28 cellular contexts compared by ENCODE assay signal in genomic region chr14:61300754-61301153, GRCh38. TPM values are rescaled to one million over a fixed set of nuclear protein-coding genes. Genes with fewer than 3 reads are reported as not detected.
A peak's percentile ranks its signal among the peaks of the same experiment; 100 is the strongest.
DNase-seq lines count a peak whose midpoint lies in the region; ATAC-seq, FAIRE-seq and TF ChIP-seq lines count a peak whose summit lies in the region.
"Had no signal": no experiment of that assay in that cellular context is flagged by ENCODE, and none has a peak within 500 bp of the region (broad histone marks: within the 10 kb centered on the region; RNA-seq: fewer than 3 reads in every experiment).

No MANE protein-coding gene starts in this region.

- no peak overlapping the region for H3K14ac ChIP-seq in H1 (ENCODE audit: insufficient read length)

- no peak overlapping the region for H3K9ac ChIP-seq in H1 (replicated peaks in 1 of 4; ENCODE audit: extremely low read depth in 1 of 4, low read depth in 3 of 4, low read length in 3 of 4)

- no peak overlapping the region for H2BK20ac ChIP-seq in H1 (ENCODE audit: low read length)

- peak overlapping the region in 1 of 4 experiments; percentile 7; a peak in 1 of 8 replicates for H3K4me3 ChIP-seq in H1 (ENCODE audit: extremely low read depth in 1 of 4, insufficient read depth in 2 of 4, low read depth in 3 of 4, low read length in 4 of 4)
- H3K4me3 ChIP-seq: SJSA1 had no signal

- H3K23me2 ChIP-seq in H1 (ENCODE audit: low read depth, low read length), result no peaks in the 10 kb centered on the region

- H3K27ac Mint-ChIP-seq in activated naive CD4-positive, alpha-beta T cell treated with anti-CD3 and anti-CD28 coated beads, Interleukin-2, amount 50 U/mL, for 24 hours, result peak overlapping the region; percentile 87
- peak overlapping the region in 9 of 10 donors; percentile 9 to 84 (median 47) for H3K27ac Mint-ChIP-seq in naive thymus-derived CD8-positive, alpha-beta T cell

- peaks cover 55% of the 10 kb centered on the region for H3K4me1 Mint-ChIP-seq in activated naive CD4-positive, alpha-beta T cell treated with anti-CD3 and anti-CD28 coated beads, Interleukin-2, amount 50 U/mL, for 24 hours
- peaks cover 34 to 54% (median 50%) of the 10 kb centered on the region in 4 donors for H3K4me1 Mint-ChIP-seq in naive thymus-derived CD8-positive, alpha-beta T cell

- no peaks in the 10 kb centered on the region for H3K36me3 ChIP-seq in H1 (ENCODE audit: control insufficient read depth in 2 of 4, insufficient read depth in 4 of 4, low read length in 3 of 4)
- H3K36me3 ChIP-seq: SJSA1 had no signal

- H3K79me1 ChIP-seq in H1 (ENCODE audit: low read depth, low read length), result no peaks in the 10 kb centered on the region

- no peak overlapping the region for H3K4me3 Mint-ChIP-seq in activated naive CD4-positive, alpha-beta T cell treated with anti-CD3 and anti-CD28 coated beads, Interleukin-2, amount 50 U/mL, for 24 hours
- H3K4me3 Mint-ChIP-seq in naive thymus-derived CD8-positive, alpha-beta T cell, result no peak overlapping the region
- H3K4me3 Mint-ChIP-seq: CD4-positive, alpha-beta T cell had no signal

- H2BK5ac ChIP-seq in H1 (ENCODE audit: low read depth, low read length), result no peak overlapping the region

- no peak overlapping the region; the same call in 1 of the 2 replicates for H3K18ac ChIP-seq in H1 (ENCODE audit: extremely low read depth, low read length)

- peak; percentile 48 for FAIRE-seq in H1 (lab: Jason Lieb, UNC)
- FAIRE-seq: GM12891, H54 had no signal

- no peak overlapping the region for H2BK15ac ChIP-seq in H1 (ENCODE audit: low read length)

- no peak for DNase-seq in activated naive CD4-positive, alpha-beta T cell (lab: John Stamatoyannopoulos, UW)
- DNase-seq in NCI-H146 (lab: John Stamatoyannopoulos, UW), result peak; percentile 61
- DNase-seq in H1 (ENCODE audit: low read depth in 1 of 2, low spot score in 2 of 2), result no peak
- DNase-seq in naive thymus-derived CD8-positive, alpha-beta T cell, result no peak
- DNase-seq in central memory CD4-positive, alpha-beta T cell, result no peak
- DNase-seq in NCI-H2107 treated with DMSO at 0.1 percent for 48 hours (lab: John Stamatoyannopoulos, UW; ENCODE audit: unreplicated experiment), result no peak
- DNase-seq: 8988T; CD4-positive, alpha-beta T cell; COR-L47; DMS79; EL; GDM1; KG1; MM.1S; NCI-H1694 treated with DMSO at 0.1 percent for 48 hours; NCI-H2081; NCI-H2171; NCI-H226; NCI-H510A treated with DMSO at 0.1 percent for 48 hours; NCI-H82; NK-92 treated with Interleukin-12 subunit alpha and Interleukin-12 subunit beta, amount 100 ng/mL, for 24 hours; Right ventricle myocardium superior; RPMI8226 had no signal

- peak overlapping the region; percentile 23 to 41; a peak in 2 of 4 replicates for H3K4me2 ChIP-seq in H1 (ENCODE audit: insufficient read depth in 1 of 2, low read depth in 2 of 2, low read length in 2 of 2)

- no peak overlapping the region for H2AK5ac ChIP-seq in H1 (ENCODE audit: low read depth, low read length)

- no peak overlapping the region for H3K56ac ChIP-seq in H1 (replicated peaks; ENCODE audit: insufficient read length, low read depth, low read length)

- no peak overlapping the region for H2AFZ ChIP-seq in H1 (ENCODE audit: low read length)

- WGBS in H1 (ENCODE audit: extremely low coverage in 1 of 2, insufficient coverage in 1 of 2, insufficient read length in 1 of 2, insufficient replicate concordance in 2 of 2, low coverage in 1 of 2, low lambda C conversion rate in 2 of 2, missing lambda C conversion rate in 1 of 2), 2 experiments, result 63% methylated on average over 7 of the region's 7 CpGs; no CpG with 5 or more reads in 1 of the 2 experiments

- no peaks in the 10 kb centered on the region for H4K20me1 ChIP-seq in H1 (replicated peaks in 1 of 2; ENCODE audit: control insufficient read depth in 1 of 2, insufficient read depth in 2 of 2, low read length in 2 of 2)

- H3K4me1 ChIP-seq in H1 (replicated peaks in 1 of 4; ENCODE audit: control insufficient read depth in 3 of 4, insufficient read depth in 4 of 4, low read length in 3 of 4), result peaks cover 0 to 9% (median 0%) of the 10 kb centered on the region in 4 experiments; a peak in 2 of 7 replicates
- H3K4me1 ChIP-seq: SJSA1 had no signal

- H2BK120ac ChIP-seq in H1 (replicated peaks; ENCODE audit: low read depth, low read length), result no peak overlapping the region

- no peak overlapping the region for H4K5ac ChIP-seq in H1 (ENCODE audit: insufficient read length, low read depth, low read length)

- H3K36me3 Mint-ChIP-seq in activated naive CD4-positive, alpha-beta T cell treated with anti-CD3 and anti-CD28 coated beads, Interleukin-2, amount 50 U/mL, for 24 hours, result peaks cover 11% of the 10 kb centered on the region
- peaks cover 4 to 21% (median 8%) of the 10 kb centered on the region in 3 donors for H3K36me3 Mint-ChIP-seq in naive thymus-derived CD8-positive, alpha-beta T cell

- peaks cover 0 to 7% of the 10 kb centered on the region in 2 experiments; a peak in 2 of 4 replicates for H3K9me3 ChIP-seq in H1 (ENCODE audit: insufficient read depth in 2 of 2, low read depth in 1 of 2, low read length in 1 of 2)
- H3K9me3 ChIP-seq: SJSA1 had no signal

- no peak for TF ChIP-seq RAD21 in H1 (IDR thresholded peaks at IDR 0.05 in 1 of 2, conservative IDR thresholded peaks at IDR 0.05 in 1 of 2; ENCODE audit: low read depth in 2 of 2, low read length in 2 of 2)

- H3K9me3 Mint-ChIP-seq in activated naive CD4-positive, alpha-beta T cell treated with anti-CD3 and anti-CD28 coated beads, Interleukin-2, amount 50 U/mL, for 24 hours, result peaks cover 4% of the 10 kb centered on the region
- H3K9me3 Mint-ChIP-seq in naive thymus-derived CD8-positive, alpha-beta T cell, result peaks cover 0 to 20% (median 3%) of the 10 kb centered on the region in 9 donors
- H3K9me3 Mint-ChIP-seq: CD4-positive, alpha-beta T cell had no signal

- H3K27me3 Mint-ChIP-seq in activated naive CD4-positive, alpha-beta T cell treated with anti-CD3 and anti-CD28 coated beads, Interleukin-2, amount 50 U/mL, for 24 hours, result no peaks in the 10 kb centered on the region
- H3K27me3 Mint-ChIP-seq in naive thymus-derived CD8-positive, alpha-beta T cell, result no peaks in the 10 kb centered on the region
- H3K27me3 Mint-ChIP-seq: CD4-positive, alpha-beta T cell had no signal

- no peak for ATAC-seq in naive thymus-derived CD8-positive, alpha-beta T cell
- ATAC-seq in HG02970 (IDR thresholded peaks at IDR 0.05; ENCODE audit: low FRiP score, unreplicated experiment), result no peak

- TF ChIP-seq EP300 in H1 (IDR thresholded peaks at IDR 0.05; ENCODE audit: borderline replicate concordance in 1 of 2, low read depth in 2 of 2, low read length in 2 of 2), result peak in 1 of 2 experiments; percentile 33; a peak in 1 of 3 replicates

- CTCF ChIA-PET in H1 (lab: Charles Lee; ENCODE audit: partially characterized antibody), result interaction anchor here (1.1 to 1.7 kb wide), 2 partner anchors 20 to 88 kb away, joined by 3 to 4 read pairs; no protein-coding TSS in a partner anchor

- no peak for TF ChIP-seq CTCF in H1 (IDR thresholded peaks at IDR 0.05; ENCODE audit: control extremely low read depth in 1 of 3, insufficient read depth in 1 of 3, low read depth in 1 of 3, low read length in 3 of 3)

- no peak overlapping the region for H3K23ac ChIP-seq in H1 (ENCODE audit: insufficient read length)

- H4K91ac ChIP-seq in H1 (replicated peaks; ENCODE audit: insufficient read length, low read length), result no peak overlapping the region

- H3K4ac ChIP-seq in H1 (replicated peaks; ENCODE audit: insufficient read length, low read depth, low read length), result no peak overlapping the region

- H3K79me2 ChIP-seq in H1 (ENCODE audit: control insufficient read depth in 1 of 2, insufficient read depth in 2 of 2, low read length in 2 of 2), result no peaks in the 10 kb centered on the region

- H4K8ac ChIP-seq in H1 (ENCODE audit: extremely low read depth, insufficient read depth, low read length), result no peak overlapping the region

- H3K27me3 ChIP-seq in H1 (replicated peaks in 1 of 4; ENCODE audit: control insufficient read depth in 3 of 4, extremely low read depth in 1 of 4, insufficient read depth in 3 of 4, low read length in 3 of 4), result no peaks in the 10 kb centered on the region
- H3K27me3 ChIP-seq: SJSA1 had no signal

- no peak overlapping the region for H2BK12ac ChIP-seq in H1 (ENCODE audit: low read depth, low read length)

- no peak for TF ChIP-seq POLR2A in H1 (IDR thresholded peaks at IDR 0.05; ENCODE audit: control extremely low read depth in 1 of 2, low read depth in 2 of 2, low read length in 2 of 2)

- H3K27ac ChIP-seq in H1 (ENCODE audit: low read depth, low read length), result no peak overlapping the region
- H3K27ac ChIP-seq: SJSA1 had no signal

- POLR2A ChIA-PET in H1 (lab: Charles Lee; ENCODE audit: partially characterized antibody), result interaction anchor here (0.7 kb wide), 1 partner anchor 21 kb away, joined by 3 read pairs; the partner anchor contains the start of gene PRKCH
- POLR2A ChIA-PET in naive thymus-derived CD8-positive, alpha-beta T cell (lab: Charles Lee), result no interaction called here

TF ChIP-seq in H1, 55 proteins besides CTCF, POLR2A, EP300 and RAD21 (continues in another document):
- TF ChIP-seq RXRA (IDR thresholded peaks at IDR 0.05; ENCODE audit: insufficient read depth, low read depth, low read length) (no peak), SIX5 (IDR thresholded peaks at IDR 0.05; ENCODE audit: low read depth, low read length) (no peak)

RNA-seq across cellular contexts. Expression of gene TMEM30B, which starts 19.6 kb away (rescaled TPM):
- total RNA-seq in H1 (2021; fragmentation: NEBNext Ultra II Directional; extraction: Animal tissue kit (Norgen Biotek cat#: 25700)), result 11.0 and 11.2 TPM in 2 replicates
- polyA plus RNA-seq in H1 (2011; rRNA removed), result 18.7 and 27.3 TPM in 2 replicates
- polyA plus RNA-seq in H1 (2011; cell fraction: cytosol; rRNA removed), result 12.9 TPM
- polyA plus RNA-seq in H1 (2011; cell fraction: nucleus; rRNA removed), result 11.5 TPM
- polyA plus RNA-seq in H1 (2012, experiment 1 of 2), result 8.2 to 13.0 TPM (median 9.7 TPM) in 4 replicates
- 2.9 TPM for polyA plus RNA-seq in H1 (2012, experiment 2 of 2)
- 15.9 TPM for polyA plus RNA-seq in H1 (2013, experiment 1 of 2)
- polyA plus RNA-seq in H1 (2013, experiment 2 of 2), result 17.2 TPM
- polyA minus RNA-seq in H1 (2011; rRNA and poly(A)+ RNA removed), result 3.5 and 7.7 TPM in 2 replicates
- polyA minus RNA-seq in H1 (2011; cell fraction: cytosol; rRNA and poly(A)+ RNA removed), result 13.5 TPM
- polyA minus RNA-seq in H1 (2011; cell fraction: nucleus; rRNA and poly(A)+ RNA removed), result 11.6 TPM
- total RNA-seq in naive thymus-derived CD8-positive, alpha-beta T cell, result 1 to 10 TPM; 3.5 to 4.1 TPM
- polyA plus RNA-seq in naive thymus-derived CD8-positive, alpha-beta T cell, result 1 to 10 TPM; 4.2 to 7.8 (median 6.4) TPM
- total RNA-seq: SJSA1 had no signal

RNA-seq across cellular contexts. Expression of gene PRKCH, which starts 20.6 kb away (rescaled TPM):
- total RNA-seq in H1 (2021; fragmentation: NEBNext Ultra II Directional; extraction: Animal tissue kit (Norgen Biotek cat#: 25700)), result 5.2 and 6.4 TPM in 2 replicates
- 7.0 and 8.9 TPM in 2 replicates for polyA plus RNA-seq in H1 (2011; rRNA removed)
- polyA plus RNA-seq in H1 (2011; cell fraction: cytosol; rRNA removed), result 7.5 TPM
- polyA plus RNA-seq in H1 (2011; cell fraction: nucleus; rRNA removed), result 11.9 TPM
- polyA plus RNA-seq in H1 (2012, experiment 1 of 2), result 4.0 to 7.5 TPM (median 5.5 TPM) in 4 replicates
- 0.93 TPM for polyA plus RNA-seq in H1 (2012, experiment 2 of 2)
- 5.1 TPM for polyA plus RNA-seq in H1 (2013, experiment 1 of 2)
- 5.2 TPM for polyA plus RNA-seq in H1 (2013, experiment 2 of 2)
- polyA minus RNA-seq in H1 (2011; rRNA and poly(A)+ RNA removed), result 21.9 and 23.9 TPM in 2 replicates
- 16.1 TPM for polyA minus RNA-seq in H1 (2011; cell fraction: cytosol; rRNA and poly(A)+ RNA removed)
- 17.3 TPM for polyA minus RNA-seq in H1 (2011; cell fraction: nucleus; rRNA and poly(A)+ RNA removed)
- total RNA-seq in naive thymus-derived CD8-positive, alpha-beta T cell, result 100 to 1,000 TPM; 284 to 306 TPM
- polyA plus RNA-seq in naive thymus-derived CD8-positive, alpha-beta T cell, result 100 to 1,000 TPM; 184 to 264 (median 209) TPM

Comparison
In these comparisons a context has a peak if more than half of its experiments do, and no peak if none do; other contexts are left out.
1. RNA of gene PRKCH, which starts 20.6 kb away (total RNA-seq): 284 to 306 TPM in naive thymus-derived CD8-positive, alpha-beta T cell; 5.2 to 6.4 TPM in H1; every median in the first group is over 10 times any median in the second.